ENCODE assay signal across 8 cellular contexts in the genomic region with DNA sequence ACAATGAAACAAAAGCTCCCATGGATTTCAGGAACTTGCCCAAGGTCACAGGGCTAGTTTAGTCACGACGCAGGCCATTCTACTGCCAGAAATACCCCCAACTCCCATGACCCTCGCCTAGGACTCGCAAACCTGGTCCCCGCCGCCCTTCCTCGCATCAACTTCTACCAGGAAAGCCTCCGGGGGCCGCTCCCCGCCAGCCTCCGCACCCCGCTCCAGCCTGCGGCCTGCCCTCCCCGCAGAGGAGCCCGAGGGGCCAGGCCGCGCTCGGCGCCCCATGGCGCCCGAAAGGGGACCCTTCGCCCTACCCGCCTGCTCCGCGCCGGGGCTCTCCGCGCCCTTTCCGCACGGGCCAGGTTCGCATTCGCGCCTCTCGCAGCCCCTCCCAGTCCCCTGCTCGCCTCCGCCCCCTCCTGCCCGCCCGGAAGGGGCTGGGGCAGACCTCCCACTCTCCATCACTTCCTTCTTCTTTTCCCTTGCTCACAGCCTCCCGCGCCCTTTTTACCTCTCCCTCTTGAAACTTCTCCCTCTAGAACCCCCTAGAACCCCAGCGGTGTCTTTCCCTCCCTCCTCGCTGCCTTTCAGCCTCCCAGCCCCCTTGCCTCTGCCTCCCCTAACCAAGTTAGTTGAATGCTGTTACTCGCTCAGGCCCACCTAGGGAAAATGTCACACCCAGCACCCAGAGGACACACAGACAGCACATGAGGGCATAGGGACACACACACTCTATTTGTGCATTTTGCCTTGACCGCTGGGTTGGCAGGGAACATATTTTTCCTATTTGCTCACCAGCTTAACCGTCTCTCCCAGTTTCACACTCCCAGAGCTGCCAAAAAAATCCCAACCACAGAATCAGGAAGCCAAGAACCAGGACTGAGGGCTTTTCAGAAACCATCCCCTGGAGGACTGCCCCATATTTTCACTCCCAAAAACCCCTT. TPM values are rescaled to one million over a fixed set of nuclear protein-coding genes. Genes with fewer than 3 reads are reported as not detected.
DNase-seq lines count a peak whose midpoint lies in the region; ATAC-seq and TF ChIP-seq lines count a peak whose summit lies in the region.

SLC43A3 (minus strand) TSS at position 368 of the 938 bp plus-strand sequence. CDS start 949 bp downstream, outside the sequence.

- H3K4me1 ChIP-seq in Panc1 (ENCODE audit: control insufficient read depth, insufficient read depth, low read length), result peaks cover 8% of the 10 kb centered on the region

- POLR2A ChIA-PET in AG04450 (lab: Yijun Ruan, JAX) (interaction anchor here (0.6 to 0.7 kb wide), 3 partner anchors 32 to 102 kb away, joined by 3 to 13 read pairs (median 4); no protein-coding TSS in a partner anchor), Panc1 (lab: Charles Lee) (no interaction called here)

- H3K9me3 Mint-ChIP-seq in activated T-helper 17 cell treated with anti-CD3 and anti-CD28 coated beads, Interleukin-2, amount 50 U/mL, for 72 hours, result no peaks in the 10 kb centered on the region
- no peaks in the 10 kb centered on the region for H3K9me3 Mint-ChIP-seq in neural crest cell
- no peaks in the 10 kb centered on the region for H3K9me3 Mint-ChIP-seq in stimulated activated naive CD8-positive, alpha-beta T cell treated with anti-CD3 and anti-CD28 coated beads, Interleukin-15, amount 100 ng/mL, for 72 hours

- no peaks in the 10 kb centered on the region for H3K27me3 ChIP-seq in AG04450 (ENCODE audit: control insufficient read depth, insufficient read depth, low read length)
- 0 out of 2 replicates have a peak, but pooled peaks cover 6% of the 10 kb centered on the region for H3K27me3 ChIP-seq in Panc1 (ENCODE audit: control insufficient read depth, insufficient read depth, low read length)

- ATAC-seq in GM18873 (IDR thresholded peaks at IDR 0.05; ENCODE audit: low FRiP score, unreplicated experiment) (peak; percentile 34), HG03139 (IDR thresholded peaks at IDR 0.05; ENCODE audit: unreplicated experiment) (peak; percentile 58), Panc1 (peak; percentile 83)
- ATAC-seq in activated T-helper 17 cell treated with anti-CD3 and anti-CD28 coated beads, Interleukin-2, amount 50 U/mL, for 72 hours (replicated peaks), result peak; percentile 62
- peak; percentile 64 for ATAC-seq in stimulated activated naive CD8-positive, alpha-beta T cell treated with anti-CD3 and anti-CD28 coated beads, Interleukin-15, amount 100 ng/mL, for 72 hours

- in situ Hi-C loops in Panc1 (cut with HindIII; ENCODE audit: low pct_unique_long_range_greater_than_20kb, low sequenced_read_pairs), result no loop called here

- peaks cover 24% of the 10 kb centered on the region for H3K4me1 Mint-ChIP-seq in activated T-helper 17 cell treated with anti-CD3 and anti-CD28 coated beads, Interleukin-2, amount 50 U/mL, for 72 hours
- peaks cover 44% of the 10 kb centered on the region for H3K4me1 Mint-ChIP-seq in neural crest cell
- H3K4me1 Mint-ChIP-seq in stimulated activated naive CD8-positive, alpha-beta T cell treated with anti-CD3 and anti-CD28 coated beads, Interleukin-15, amount 100 ng/mL, for 72 hours, result peaks cover 69% of the 10 kb centered on the region

- no TSS peak for BruUV-seq in Panc1 (replicated peaks; lab: Mats Ljungman, UMichigan)

- H3K9me3 ChIP-seq in AG04450 (ENCODE audit: control insufficient read depth, insufficient read depth, low read length), result no peaks in the 10 kb centered on the region
- H3K9me3 ChIP-seq in Panc1 (ENCODE audit: control insufficient read depth, insufficient read depth, low read depth, low read length), result no peaks in the 10 kb centered on the region

- H3K4me3 Mint-ChIP-seq in activated T-helper 17 cell treated with anti-CD3 and anti-CD28 coated beads, Interleukin-2, amount 50 U/mL, for 72 hours, result peak within 1 kb of the TSS; percentile 98
- H3K4me3 Mint-ChIP-seq in neural crest cell, result peak within 1 kb of the TSS; percentile 87
- peak within 1 kb of the TSS; percentile 81 to 94 for H3K4me3 Mint-ChIP-seq in stimulated activated naive CD8-positive, alpha-beta T cell treated with anti-CD3 and anti-CD28 coated beads, Interleukin-15, amount 100 ng/mL, for 72 hours

- H3K27ac ChIP-seq in AG04450 (ENCODE audit: low read depth, low read length) (peak within 1 kb of the TSS; percentile 91), Panc1 (ENCODE audit: low read length) (peak within 1 kb of the TSS; percentile 73; the same call in 1 of the 2 replicates)

- no peaks in the 10 kb centered on the region for H3K27me3 Mint-ChIP-seq in activated T-helper 17 cell treated with anti-CD3 and anti-CD28 coated beads, Interleukin-2, amount 50 U/mL, for 72 hours
- peaks cover 16% of the 10 kb centered on the region for H3K27me3 Mint-ChIP-seq in neural crest cell (ENCODE audit: low read depth)
- H3K27me3 Mint-ChIP-seq in stimulated activated naive CD8-positive, alpha-beta T cell treated with anti-CD3 and anti-CD28 coated beads, Interleukin-15, amount 100 ng/mL, for 72 hours, result no peaks in the 10 kb centered on the region

- CTCF ChIA-PET in AG04450 (lab: Charles Lee), result interaction anchor here (0.6 to 2.6 kb wide), 5 partner anchors 31 to 100 kb away, joined by 3 to 30 read pairs (median 7); partner anchors contain the start of gene RTN4RL2
- CTCF ChIA-PET in Panc1 (lab: Charles Lee), result no interaction called here

- DNase-seq in AG04450 (ENCODE audit: low read depth, low spot score) (no peak), Panc1 (ENCODE audit: low read depth, low spot score) (no peak), fibroblast of the aortic adventitia (ENCODE audit: low read depth) (peak; percentile 97), neural crest cell (ENCODE audit: low read depth, low spot score) (peak; percentile 57)
- peak; percentile 69 to 80 for DNase-seq in stimulated activated naive CD8-positive, alpha-beta T cell treated with anti-CD3 and anti-CD28 coated beads, Interleukin-15, amount 100 ng/mL, for 72 hours

- intact Hi-C loops in Panc1 (cut with micrococcal nuclease; ENCODE audit: unreplicated experiment), result no loop called here

- no peaks in the 10 kb centered on the region for H3K36me3 ChIP-seq in Panc1 (ENCODE audit: control insufficient read depth, insufficient read depth, low read length)

- no peak for TF ChIP-seq CTCF in AG04450 (IDR thresholded peaks at IDR 0.05; ENCODE audit: low read depth, low read length)
- no peak for TF ChIP-seq CTCF in Panc1 (IDR thresholded peaks at IDR 0.05)
- no peak for TF ChIP-seq CTCF in fibroblast of the aortic adventitia (IDR thresholded peaks at IDR 0.05; ENCODE audit: insufficient read depth, low read length)
- TF ChIP-seq CTCF in neural crest cell (conservative IDR thresholded peaks at IDR 0.05), result peak; percentile 12

- peak within 1 kb of the TSS; percentile 60 for H3K4me3 ChIP-seq in AG04450 (ENCODE audit: low read depth, low read length)
- H3K4me3 ChIP-seq in Panc1 (ENCODE audit: low read depth in 2 of 2, low read length in 2 of 2), result peak within 1 kb of the TSS; percentile 37 to 48
- H3K4me3 ChIP-seq in fibroblast of the aortic adventitia (ENCODE audit: low read depth, low read length), result peak within 1 kb of the TSS; percentile 66

- H3K27ac Mint-ChIP-seq in activated T-helper 17 cell treated with anti-CD3 and anti-CD28 coated beads, Interleukin-2, amount 50 U/mL, for 72 hours, result peak within 1 kb of the TSS; percentile 97
- peak within 1 kb of the TSS; percentile 47 for H3K27ac Mint-ChIP-seq in neural crest cell (ENCODE audit: unreplicated experiment)
- H3K27ac Mint-ChIP-seq in stimulated activated naive CD8-positive, alpha-beta T cell treated with anti-CD3 and anti-CD28 coated beads, Interleukin-15, amount 100 ng/mL, for 72 hours, result peak within 1 kb of the TSS; percentile 94 to 99

- H3K36me3 Mint-ChIP-seq in activated T-helper 17 cell treated with anti-CD3 and anti-CD28 coated beads, Interleukin-2, amount 50 U/mL, for 72 hours (ENCODE audit: low read depth), result peaks cover 59% of the 10 kb centered on the region
- H3K36me3 Mint-ChIP-seq in neural crest cell (ENCODE audit: low read depth), result peaks cover 3% of the 10 kb centered on the region

RNA-seq across cellular contexts. Expression of gene SLC43A3, which starts in this region (rescaled TPM):
- 24.4 and 25.1 TPM in 2 replicates for polyA plus RNA-seq in AG04450 (2011; rRNA removed)
- 30.1 and 43.1 TPM in 2 replicates for polyA minus RNA-seq in AG04450 (2011; rRNA and poly(A)+ RNA removed)
- 8.6 TPM for total RNA-seq in Panc1 (2021; ENCODE audit: unreplicated experiment)
- 7.3 TPM for polyA plus RNA-seq in Panc1 (2012; ENCODE audit: insufficient read length)
- total RNA-seq in activated T-helper 17 cell treated with anti-CD3 and anti-CD28 coated beads, Interleukin-2, amount 50 U/mL, for 72 hours, result 100 to 1,000 TPM; 346 to 386 TPM
- total RNA-seq in fibroblast of the aortic adventitia (ENCODE audit: low replicate concordance), result 44.3 and 74.3 TPM in 2 replicates
- total RNA-seq in neural crest cell, result 52.9 and 53.7 TPM in 2 replicates

Comparison
In these comparisons a context has a peak if more than half of its experiments do, and no peak if none do; other contexts are left out.
1. DNase-seq: peak in fibroblast of the aortic adventitia (single experiment), neural crest cell (single experiment) and stimulated activated naive CD8-positive, alpha-beta T cell treated with anti-CD3 and anti-CD28 coated beads, Interleukin-15, amount 100 ng/mL, for 72 hours (2 of 2); none in AG04450 (single experiment) and Panc1 (single experiment).
2. H3K27ac Mint-ChIP-seq: peak in every context shown above with its lines; median percentile 97 in activated T-helper 17 cell treated with anti-CD3 and anti-CD28 coated beads, Interleukin-2, amount 50 U/mL, for 72 hours; 96 in stimulated activated naive CD8-positive, alpha-beta T cell treated with anti-CD3 and anti-CD28 coated beads, Interleukin-15, amount 100 ng/mL, for 72 hours; 47 in neural crest cell.
3. Peak in every context shown above with its lines, with median percentiles within 50 percentile points of each other: H3K4me3 ChIP-seq, ATAC-seq and H3K4me3 Mint-ChIP-seq.